ENCODE assay signal across 1 cellular context in genomic region chrX:74291964-74292891, GRCh38.
TF ChIP-seq lines count a peak whose summit lies in the region.

No MANE protein-coding gene starts in this region.

TF ChIP-seq in SK-N-SH, 30 proteins besides CTCF, POLR2A, EP300 and RAD21 (continued from another document):
- TF ChIP-seq GATA2 (CRISPR knock-in tag; IDR thresholded peaks at IDR 0.05) (peak; percentile 74), SMC3 (IDR thresholded peaks at IDR 0.05; ENCODE audit: low read depth, low read length) (peak; percentile 9; the same call in 1 of the 2 replicates), TEAD4 (IDR thresholded peaks at IDR 0.05; ENCODE audit: borderline replicate concordance, insufficient read depth) (no peak), POLR2AphosphoS5 (IDR thresholded peaks at IDR 0.05; ENCODE audit: low read depth, low read length) (peak; percentile 89), IRF3 (IDR thresholded peaks at IDR 0.05; ENCODE audit: low read depth, low read length) (no peak), SIN3A (IDR thresholded peaks at IDR 0.05; ENCODE audit: borderline replicate concordance, low read depth, low read length) (peak; percentile 57; the same call in 1 of the 2 replicates), RCOR1 (IDR thresholded peaks at IDR 0.05; ENCODE audit: low read length) (0 out of 2 replicates have a peak, but pooled peaks have one; percentile 32), TCF12 (IDR thresholded peaks at IDR 0.05) (no peak), EZH2phosphoT487 (IDR thresholded peaks at IDR 0.05; ENCODE audit: borderline replicate concordance, low read depth) (no peak), TAF1 (IDR thresholded peaks at IDR 0.05; ENCODE audit: borderline replicate concordance, low read depth, low read length) (peak; percentile 91), NRF1 (IDR thresholded peaks at IDR 0.05; ENCODE audit: low read depth, low read length) (peak; percentile 93)
- TF ChIP-seq, protein P1, sequence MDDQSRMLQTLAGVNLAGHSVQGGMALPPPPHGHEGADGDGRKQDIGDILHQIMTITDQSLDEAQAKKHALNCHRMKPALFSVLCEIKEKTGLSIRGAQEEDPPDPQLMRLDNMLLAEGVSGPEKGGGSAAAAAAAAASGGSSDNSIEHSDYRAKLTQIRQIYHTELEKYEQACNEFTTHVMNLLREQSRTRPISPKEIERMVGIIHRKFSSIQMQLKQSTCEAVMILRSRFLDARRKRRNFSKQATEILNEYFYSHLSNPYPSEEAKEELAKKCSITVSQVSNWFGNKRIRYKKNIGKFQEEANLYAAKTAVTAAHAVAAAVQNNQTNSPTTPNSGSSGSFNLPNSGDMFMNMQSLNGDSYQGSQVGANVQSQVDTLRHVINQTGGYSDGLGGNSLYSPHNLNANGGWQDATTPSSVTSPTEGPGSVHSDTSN (IDR thresholded peaks at IDR 0.05) = peak; percentile 13; the same call in 1 of the 2 replicates
